ENCODE assay signal across 18 cellular contexts in the genomic region with DNA sequence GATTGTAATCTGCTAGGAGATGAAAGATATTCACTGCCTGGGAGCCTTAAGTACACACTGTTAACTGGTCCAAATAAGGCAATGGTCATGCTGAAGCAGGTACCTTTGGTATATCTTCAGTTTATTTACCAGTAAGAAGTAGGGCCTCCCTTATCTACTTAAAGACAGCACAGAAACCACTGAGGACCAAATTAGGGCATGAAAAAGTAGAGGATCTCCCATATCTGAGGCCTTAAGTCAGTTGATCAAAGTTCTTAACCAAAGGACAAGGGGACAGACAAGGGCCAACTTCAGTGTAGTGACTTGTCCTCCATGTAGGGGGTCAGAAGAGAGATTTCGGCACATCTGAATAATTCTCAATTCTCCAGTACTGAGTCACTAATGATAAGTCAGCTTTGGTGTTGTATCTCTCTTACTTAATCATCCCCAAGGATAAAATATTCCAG. TPM values are rescaled to one million over a fixed set of nuclear protein-coding genes. Genes with fewer than 3 reads are reported as not detected.
A peak's percentile ranks its signal among the peaks of the same experiment; 100 is the strongest.
DNase-seq lines count a peak whose midpoint lies in the region; ATAC-seq and TF ChIP-seq lines count a peak whose summit lies in the region.
"Had no signal": no experiment of that assay in that cellular context is flagged by ENCODE, and none has a peak within 500 bp of the region (broad histone marks: within the 10 kb centered on the region; RNA-seq: fewer than 3 reads in every experiment).

No MANE protein-coding gene starts in this region.

- CTCF ChIA-PET in Caco-2 (lab: Charles Lee) = no interaction called here
- CTCF ChIA-PET in WTC11 (lab: Charles Lee) = no interaction called here

- no peak for TF ChIP-seq CTCF in Caco-2 (IDR thresholded peaks at IDR 0.05; ENCODE audit: insufficient read depth in 1 of 2, low read depth in 1 of 2, low read length in 1 of 2, severe bottlenecking in 1 of 2, unreplicated experiment in 1 of 2)
- no peak for TF ChIP-seq CTCF in fibroblast of villous mesenchyme (IDR thresholded peaks at IDR 0.05; ENCODE audit: insufficient read depth, low read depth, low read length)
- no peak for TF ChIP-seq CTCF in foreskin fibroblast (IDR thresholded peaks at IDR 0.05; ENCODE audit: low read depth, low read length)
- TF ChIP-seq CTCF in WTC11 (IDR thresholded peaks at IDR 0.05) = no peak

- no peak overlapping the region for H3K4me3 Mint-ChIP-seq in Caco-2 (ENCODE audit: unreplicated experiment)
- H3K4me3 Mint-ChIP-seq in T-helper 17 cell = no peak overlapping the region
- no peak overlapping the region for H3K4me3 Mint-ChIP-seq in WTC11
- H3K4me3 Mint-ChIP-seq: neural crest cell had no signal

- POLR2A ChIA-PET in Caco-2 (lab: Charles Lee) = no interaction called here
- POLR2A ChIA-PET in WTC11 (lab: Charles Lee) = no interaction called here

- peak overlapping the region; percentile 73 for H3K27ac Mint-ChIP-seq in Caco-2 (ENCODE audit: unreplicated experiment)
- H3K27ac Mint-ChIP-seq in T-helper 17 cell = peak overlapping the region; percentile 19
- H3K27ac Mint-ChIP-seq in WTC11 = no peak overlapping the region

- H3K4me1 Mint-ChIP-seq in Caco-2 (ENCODE audit: low read depth, unreplicated experiment) = peaks cover 9% of the 10 kb centered on the region
- H3K4me1 Mint-ChIP-seq in T-helper 17 cell = no peaks in the 10 kb centered on the region
- H3K4me1 Mint-ChIP-seq in WTC11 = no peaks in the 10 kb centered on the region
- H3K4me1 Mint-ChIP-seq: neural crest cell had no signal

- H3K36me3 ChIP-seq in Caco-2 (ENCODE audit: control insufficient read depth, insufficient read depth, low read length) = no peaks in the 10 kb centered on the region

- H3K9me3 ChIP-seq in Caco-2 (no peaks in the 10 kb centered on the region), T-helper 17 cell (ENCODE audit: control insufficient read depth, low read length, poor library complexity, severe bottlenecking) (no peaks in the 10 kb centered on the region)

- H3K4me3 ChIP-seq in Caco-2 (ENCODE audit: low read depth, low read length) (no peak overlapping the region), fibroblast of villous mesenchyme (ENCODE audit: low read depth, low read length) (no peak overlapping the region), foreskin fibroblast (ENCODE audit: low read depth in 1 of 2, low read length in 2 of 2) (no peak overlapping the region)
- H3K4me3 ChIP-seq: dorsolateral prefrontal cortex had no signal

- no peak for ATAC-seq in T-helper 17 cell
- no peak for ATAC-seq in WTC11

- BruUV-seq in Caco-2 (replicated peaks; lab: Mats Ljungman, UMichigan) = no TSS peak

- H3K9me3 Mint-ChIP-seq in Caco-2 (ENCODE audit: unreplicated experiment) = peaks cover 9% of the 10 kb centered on the region
- no peaks in the 10 kb centered on the region for H3K9me3 Mint-ChIP-seq in WTC11

- peak; percentile 4 to 34 for DNase-seq in Caco-2
- DNase-seq in T-helper 17 cell = no peak
- peak; percentile 11 for DNase-seq in fibroblast of villous mesenchyme (ENCODE audit: low read depth)
- DNase-seq in renal cortical epithelial cell (ENCODE audit: low read depth) = peak; percentile 19
- no peak for DNase-seq in foreskin fibroblast
- no peak for DNase-seq in NCI-H524 treated with DMSO at 0.1 percent for 48 hours (lab: John Stamatoyannopoulos, UW)
- no peak for DNase-seq in RPMI8226
- no peak for DNase-seq in WTC11 (ENCODE audit: low spot score)
- DNase-seq: activated gamma-delta T cell; COR-L47; dorsolateral prefrontal cortex; GF-D8; NCI-H748 treated with DMSO at 0.1 percent for 48 hours; stimulated activated CD4-positive, alpha-beta T cell treated with anti-CD3 and anti-CD28 coated beads, Interleukin-4, amount 100 ng/mL, for 4 hours had no signal

- no peaks in the 10 kb centered on the region for H3K27me3 ChIP-seq in Caco-2 (replicated peaks; ENCODE audit: control insufficient read depth, insufficient read depth, low read length)

- H3K27me3 Mint-ChIP-seq in Caco-2 (ENCODE audit: insufficient read depth, unreplicated experiment) (no peaks in the 10 kb centered on the region), T-helper 17 cell (no peaks in the 10 kb centered on the region), WTC11 (ENCODE audit: low read depth) (peaks cover 6% of the 10 kb centered on the region)

- H3K36me3 Mint-ChIP-seq in Caco-2 (ENCODE audit: insufficient read depth, unreplicated experiment) = no peaks in the 10 kb centered on the region
- H3K36me3 Mint-ChIP-seq in T-helper 17 cell (ENCODE audit: low read depth) = no peaks in the 10 kb centered on the region
- H3K36me3 Mint-ChIP-seq in WTC11 = no peaks in the 10 kb centered on the region

- H3K4me1 ChIP-seq in Caco-2 = peaks cover 18% of the 10 kb centered on the region; the same call in 1 of the 2 replicates

- intact Hi-C loops in Caco-2 (cut with micrococcal nuclease; ENCODE audit: unreplicated experiment) = no loop called here

TF ChIP-seq in WTC11, 78 proteins besides CTCF, POLR2A, EP300 and RAD21 (continues in another document):
- TF ChIP-seq ATF3 (CRISPR knock-in tag; conservative IDR thresholded peaks at IDR 0.05) (no peak), STAT6 (CRISPR knock-in tag; conservative IDR thresholded peaks at IDR 0.05; ENCODE audit: low read depth) (no peak), FOXP1 (CRISPR knock-in tag; IDR thresholded peaks at IDR 0.05; ENCODE audit: borderline replicate concordance) (no peak), CREB1 (CRISPR knock-in tag; IDR thresholded peaks at IDR 0.05) (no peak), MXD4 (CRISPR knock-in tag; IDR thresholded peaks at IDR 0.05; ENCODE audit: borderline replicate concordance) (no peak), ZNF281 (CRISPR knock-in tag; IDR thresholded peaks at IDR 0.05) (no peak), ZMAT4 (CRISPR knock-in tag; IDR thresholded peaks at IDR 0.05) (no peak), JAZF1 (CRISPR knock-in tag; IDR thresholded peaks at IDR 0.05) (no peak), SP1 (CRISPR knock-in tag; conservative IDR thresholded peaks at IDR 0.05) (no peak), ATF1 (CRISPR knock-in tag; IDR thresholded peaks at IDR 0.05) (no peak), E2F5 (CRISPR knock-in tag; IDR thresholded peaks at IDR 0.05) (no peak), MYBL2 (CRISPR knock-in tag; IDR thresholded peaks at IDR 0.05) (no peak), NR3C1 (CRISPR knock-in tag; conservative IDR thresholded peaks at IDR 0.05; ENCODE audit: low read depth) (no peak), NR1H2 (CRISPR knock-in tag; IDR thresholded peaks at IDR 0.05) (no peak)

RNA-seq across cellular contexts. Expression of gene AMELX, which starts 59.1 kb away (rescaled TPM):
- total RNA-seq in Caco-2 (2022) (not detected in 2 replicates), T-helper 17 cell (not detected), fibroblast of villous mesenchyme (not detected in 2 replicates), renal cortical epithelial cell (not detected in 2 replicates), WTC11 (2021) (not detected in 3 replicates)
- total RNA-seq: dorsolateral prefrontal cortex, mammary epithelial cell, neural crest cell, sciatic nerve, ureter had no signal

Comparison
In these comparisons a context has a peak if more than half of its experiments do, and no peak if none do; other contexts are left out.
1. DNase-seq: peak in Caco-2 (2 of 2), fibroblast of villous mesenchyme (single experiment) and renal cortical epithelial cell (single experiment); none in T-helper 17 cell (0 of 3), foreskin fibroblast (0 of 2), NCI-H524 treated with DMSO at 0.1 percent for 48 hours (single experiment), RPMI8226 (single experiment) and WTC11 (single experiment).